Comparison of ENCODE assay signal across 8 cellular contexts in the genomic region with DNA sequence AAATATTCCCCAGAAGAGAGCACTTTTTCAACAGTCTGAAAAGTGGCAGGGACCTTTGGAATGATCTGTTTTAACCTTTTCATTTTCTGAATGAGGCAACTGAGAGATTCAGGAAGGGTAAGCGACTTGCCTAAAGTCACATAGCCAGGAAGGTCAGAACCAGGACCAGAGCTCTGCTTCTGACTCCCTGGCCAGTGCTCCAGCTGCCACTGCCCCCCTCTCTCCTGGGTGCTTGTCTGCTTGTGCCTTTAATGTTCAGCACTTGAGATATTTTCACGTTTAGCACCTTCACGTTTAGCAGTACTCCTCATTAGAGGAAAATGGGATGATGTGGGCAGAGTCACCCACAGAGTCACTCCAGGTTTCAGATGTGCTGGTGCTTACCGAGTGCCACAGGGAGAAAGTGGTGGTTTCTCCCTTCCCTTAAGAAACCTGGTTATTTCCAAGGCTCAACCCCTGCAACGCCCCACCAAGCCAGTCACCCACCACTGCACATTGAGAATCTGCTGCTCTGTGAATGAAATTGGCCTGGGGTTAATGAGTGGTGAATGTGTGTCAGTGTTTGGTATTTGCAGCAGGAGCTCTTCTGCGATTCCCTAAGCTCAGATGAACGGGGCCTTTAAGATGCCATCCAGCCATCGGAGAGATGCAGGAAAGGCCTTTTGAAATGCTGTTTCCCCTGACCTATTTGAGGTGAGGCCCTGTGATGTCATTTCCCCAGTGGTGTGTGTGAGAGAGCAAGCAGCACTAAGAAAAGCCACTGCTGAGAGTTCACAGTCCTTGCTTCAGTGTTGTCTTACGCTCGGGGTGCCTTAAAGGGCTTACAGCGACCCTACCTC.
DNase-seq lines count a peak whose midpoint lies in the region; ATAC-seq and TF ChIP-seq lines count a peak whose summit lies in the region.

No MANE protein-coding gene starts in this region.

- H3K4me3 ChIP-seq in fibroblast of the aortic adventitia (ENCODE audit: low read depth, low read length) (no peak overlapping the region), psoas muscle (no peak overlapping the region)

- H3K9me3 ChIP-seq in psoas muscle: no peaks in the 10 kb centered on the region

- H3K27ac ChIP-seq in psoas muscle: peak overlapping the region; percentile 72

- peak; percentile 49 for ATAC-seq in GM19467 (IDR thresholded peaks at IDR 0.05; ENCODE audit: unreplicated experiment)
- peak; percentile 63 to 77 (median 70) for ATAC-seq in psoas muscle

- DNase-seq in HK-2 (ENCODE audit: unreplicated experiment) (peak; percentile 81), activated T-cell treated with anti-CD3 and anti-CD28 coated beads for 24 hours (ENCODE audit: low read depth) (peak; percentile 51), fibroblast of the aortic adventitia (ENCODE audit: low read depth) (peak; percentile 64), psoas muscle (no peak), NCI-H446 treated with DMSO at 0.1 percent for 48 hours (lab: John Stamatoyannopoulos, UW) (no peak), GOT3 (lab: John Stamatoyannopoulos, UW) (no peak), NCI-H1105 treated with DMSO at 0.1 percent for 48 hours (lab: John Stamatoyannopoulos, UW) (no peak)

- no peak for TF ChIP-seq CTCF in fibroblast of the aortic adventitia (IDR thresholded peaks at IDR 0.05; ENCODE audit: insufficient read depth, low read length)
- TF ChIP-seq CTCF in psoas muscle (IDR thresholded peaks at IDR 0.05): no peak

- 35 to 53% (median 37%) methylated on average over 11 of the region's 11 CpGs for WGBS in psoas muscle, 3 donors

- H3K27me3 ChIP-seq in psoas muscle (ENCODE audit: insufficient read depth in 3 of 3, low read length in 2 of 3): no peaks in the 10 kb centered on the region

- H3K4me1 ChIP-seq in psoas muscle: peaks cover 99% of the 10 kb centered on the region

- no peaks in the 10 kb centered on the region for H3K36me3 ChIP-seq in psoas muscle (ENCODE audit: insufficient read depth in 1 of 2, low read depth in 1 of 2)

- intact Hi-C loops in psoas muscle (cut with DNase I): no loop called here

Comparison
In these comparisons a context has a peak if more than half of its experiments do, and no peak if none do; other contexts are left out.
1. DNase-seq: peak in HK-2 (single experiment), activated T-cell treated with anti-CD3 and anti-CD28 coated beads for 24 hours (single experiment) and fibroblast of the aortic adventitia (single experiment); none in psoas muscle (0 of 2), NCI-H446 treated with DMSO at 0.1 percent for 48 hours (single experiment), GOT3 (single experiment) and NCI-H1105 treated with DMSO at 0.1 percent for 48 hours (single experiment).